In the genomic region with DNA sequence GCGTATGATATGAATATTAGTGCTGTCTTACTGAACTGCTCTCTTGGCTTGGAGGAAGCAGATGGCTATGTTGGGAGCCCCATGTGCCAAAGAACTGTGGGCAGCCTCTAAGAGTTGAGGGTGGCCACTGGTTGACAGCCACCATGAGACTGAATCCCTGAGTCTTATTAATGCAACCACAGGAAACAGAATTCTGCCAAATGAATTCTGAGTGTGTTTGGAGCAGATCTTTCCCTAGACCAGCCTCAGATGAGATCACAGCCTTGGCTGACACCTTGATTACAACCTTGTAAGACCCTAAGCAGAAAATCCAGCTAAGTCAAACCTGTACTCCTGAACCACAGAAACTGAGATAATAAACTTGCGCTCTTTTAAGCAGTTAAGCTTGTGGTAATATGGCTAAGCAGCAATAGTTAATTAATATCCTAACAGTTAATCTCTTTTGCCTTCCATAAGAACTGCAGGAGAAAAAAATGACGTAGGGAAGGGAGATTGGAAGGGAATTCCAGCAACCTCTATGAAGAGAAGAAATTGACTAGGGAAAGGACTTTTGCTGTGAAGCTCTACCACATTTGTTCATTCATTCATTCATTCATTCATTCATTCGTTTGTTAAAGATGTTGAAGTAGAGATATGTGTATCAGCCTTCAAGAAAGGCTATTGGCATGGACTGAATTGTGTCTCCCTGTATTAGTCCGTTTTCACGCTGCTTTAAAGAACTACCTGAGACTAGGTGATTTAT, we compare ENCODE assay signal across 1 cellular context.
TF ChIP-seq lines count a peak whose summit lies in the region.

No MANE protein-coding gene starts in this region.

TF ChIP-seq in IMR-90, 13 proteins besides CTCF, POLR2A, EP300 and RAD21:
- TF ChIP-seq BHLHE40 (IDR thresholded peaks at IDR 0.05; ENCODE audit: low read depth, low read length) (no peak), RFX5 (IDR thresholded peaks at IDR 0.05; ENCODE audit: low read depth, low read length) (no peak), NFE2L2 (IDR thresholded peaks at IDR 0.05; ENCODE audit: low read depth, low read length) (no peak), RCOR1 (IDR thresholded peaks at IDR 0.05; ENCODE audit: insufficient replicate concordance, low read length) (no peak), FOS (IDR thresholded peaks at IDR 0.05; ENCODE audit: low read depth, low read length) (no peak), SMC3 (IDR thresholded peaks at IDR 0.05; ENCODE audit: low read depth, low read length) (no peak), CHD1 (IDR thresholded peaks at IDR 0.05; ENCODE audit: low read depth, low read length) (no peak)
- TF ChIP-seq, protein P1, sequence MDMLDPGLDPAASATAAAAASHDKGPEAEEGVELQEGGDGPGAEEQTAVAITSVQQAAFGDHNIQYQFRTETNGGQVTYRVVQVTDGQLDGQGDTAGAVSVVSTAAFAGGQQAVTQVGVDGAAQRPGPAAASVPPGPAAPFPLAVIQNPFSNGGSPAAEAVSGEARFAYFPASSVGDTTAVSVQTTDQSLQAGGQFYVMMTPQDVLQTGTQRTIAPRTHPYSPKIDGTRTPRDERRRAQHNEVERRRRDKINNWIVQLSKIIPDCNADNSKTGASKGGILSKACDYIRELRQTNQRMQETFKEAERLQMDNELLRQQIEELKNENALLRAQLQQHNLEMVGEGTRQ (IDR thresholded peaks at IDR 0.05; ENCODE audit: low read depth, low read length): no peak
- TF ChIP-seq, protein P2, sequence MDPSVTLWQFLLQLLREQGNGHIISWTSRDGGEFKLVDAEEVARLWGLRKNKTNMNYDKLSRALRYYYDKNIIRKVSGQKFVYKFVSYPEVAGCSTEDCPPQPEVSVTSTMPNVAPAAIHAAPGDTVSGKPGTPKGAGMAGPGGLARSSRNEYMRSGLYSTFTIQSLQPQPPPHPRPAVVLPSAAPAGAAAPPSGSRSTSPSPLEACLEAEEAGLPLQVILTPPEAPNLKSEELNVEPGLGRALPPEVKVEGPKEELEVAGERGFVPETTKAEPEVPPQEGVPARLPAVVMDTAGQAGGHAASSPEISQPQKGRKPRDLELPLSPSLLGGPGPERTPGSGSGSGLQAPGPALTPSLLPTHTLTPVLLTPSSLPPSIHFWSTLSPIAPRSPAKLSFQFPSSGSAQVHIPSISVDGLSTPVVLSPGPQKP (IDR thresholded peaks at IDR 0.05; ENCODE audit: borderline replicate concordance, low read depth, low read length): no peak
